24 cellular contexts compared by ENCODE assay signal in the genomic region with DNA sequence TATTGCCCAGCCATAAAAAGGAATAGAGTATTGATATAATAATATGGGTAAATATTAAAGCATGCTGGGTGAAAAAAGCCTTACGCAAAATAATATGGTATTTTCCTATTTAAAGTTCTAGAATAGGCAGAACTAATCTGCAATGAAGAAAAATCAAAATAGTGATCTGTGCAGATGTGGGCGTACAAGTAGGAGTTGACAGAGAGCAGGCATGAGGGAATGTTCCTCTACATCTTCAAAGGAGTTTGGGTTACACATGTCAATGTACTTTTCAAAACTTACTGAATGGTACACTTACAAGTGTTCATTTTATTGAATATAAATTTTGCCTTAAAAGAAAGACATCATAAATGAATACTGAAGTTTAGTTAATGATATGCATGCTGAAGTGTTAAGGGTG.
DNase-seq lines count a peak whose midpoint lies in the region; ATAC-seq, FAIRE-seq and TF ChIP-seq lines count a peak whose summit lies in the region.
"Had no signal": no experiment of that assay in that cellular context is flagged by ENCODE, and none has a peak within 500 bp of the region (broad histone marks: within the 10 kb centered on the region; RNA-seq: fewer than 3 reads in every experiment).

No MANE protein-coding gene starts in this region.

- ATAC-seq in HG03521 (IDR thresholded peaks at IDR 0.05; ENCODE audit: unreplicated experiment) = no peak
- ATAC-seq: A549; CD8-positive, alpha-beta T cell had no signal

- FAIRE-seq in G401.6 (lab: Jason Lieb, UNC) = peak; percentile 3
- FAIRE-seq: A204.1, A549, D721Med had no signal

- peak; percentile 53 for DNase-seq in putamen (ENCODE audit: low spot score)
- DNase-seq in HEK293T (ENCODE audit: extremely low spot score) = no peak
- DNase-seq: 8988T; ACHN; AML-193; BE2C; C1 segment of cervical spinal cord; Caco-2; Calu3; CD4-positive, alpha-beta memory T cell; CD4-positive, alpha-beta T cell; CD4-positive, CD25-positive, alpha-beta regulatory T cell; CD8-positive, alpha-beta memory T cell; CD8-positive, alpha-beta T cell; COR-L47; DMS 273 treated with DMSO at 0.1 percent for 48 hours; DMS153; DND-41; EL had no signal

- POLR2A ChIA-PET in HEK293T (lab: Yijun Ruan, JAX) = no interaction called here

- CTCF ChIA-PET in HEK293T (lab: Yijun Ruan, JAX) = no interaction called here

TF ChIP-seq in HEK293T, 16 proteins besides CTCF, POLR2A, EP300 and RAD21:
- TF ChIP-seq LEF1 (IDR thresholded peaks at IDR 0.05; ENCODE audit: borderline replicate concordance) = no peak
- no peak for TF ChIP-seq CTBP1 (IDR thresholded peaks at IDR 0.05; ENCODE audit: borderline replicate concordance)
- TF ChIP-seq, protein P1, sequence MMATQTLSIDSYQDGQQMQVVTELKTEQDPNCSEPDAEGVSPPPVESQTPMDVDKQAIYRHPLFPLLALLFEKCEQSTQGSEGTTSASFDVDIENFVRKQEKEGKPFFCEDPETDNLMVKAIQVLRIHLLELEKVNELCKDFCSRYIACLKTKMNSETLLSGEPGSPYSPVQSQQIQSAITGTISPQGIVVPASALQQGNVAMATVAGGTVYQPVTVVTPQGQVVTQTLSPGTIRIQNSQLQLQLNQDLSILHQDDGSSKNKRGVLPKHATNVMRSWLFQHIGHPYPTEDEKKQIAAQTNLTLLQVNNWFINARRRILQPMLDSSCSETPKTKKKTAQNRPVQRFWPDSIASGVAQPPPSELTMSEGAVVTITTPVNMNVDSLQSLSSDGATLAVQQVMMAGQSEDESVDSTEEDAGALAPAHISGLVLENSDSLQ (IDR thresholded peaks at IDR 0.05) = no peak
- TF ChIP-seq SUZ12 (IDR thresholded peaks at IDR 0.05) = no peak
- no peak for TF ChIP-seq NFRKB (IDR thresholded peaks at IDR 0.05)
- TF ChIP-seq TARDBP (IDR thresholded peaks at IDR 0.05) = no peak
- no peak for TF ChIP-seq ELF4 (IDR thresholded peaks at IDR 0.05)
- TF ChIP-seq HDGF (IDR thresholded peaks at IDR 0.05; ENCODE audit: borderline replicate concordance) = no peak
- no peak for TF ChIP-seq ZNF384 (IDR thresholded peaks at IDR 0.05)
- no peak for TF ChIP-seq SP1 (IDR thresholded peaks at IDR 0.05)
- TF ChIP-seq FOXM1 (IDR thresholded peaks at IDR 0.05; ENCODE audit: borderline replicate concordance) = no peak
- no peak for TF ChIP-seq BHLHE40 (IDR thresholded peaks at IDR 0.05; ENCODE audit: borderline replicate concordance)
TF ChIP-seq in HEK293T: peak in this region for 0.
